Comparison of ENCODE assay signal across 8 cellular contexts in genomic region chr9:35035851-35036701, GRCh38. TPM values are rescaled to one million over a fixed set of nuclear protein-coding genes. Genes with fewer than 3 reads are reported as not detected.
DNase-seq lines count a peak whose midpoint lies in the region; ATAC-seq and TF ChIP-seq lines count a peak whose summit lies in the region.

No MANE protein-coding gene starts in this region.

- TF ChIP-seq CTCF in GM10248 (IDR thresholded peaks at IDR 0.05; ENCODE audit: control extremely low read depth, extremely low read depth, low read depth, missing control alignments) (no peak), heart left ventricle (IDR thresholded peaks at IDR 0.05) (no peak)

- intact Hi-C loops in heart left ventricle (cut with DNase I) = no loop called here

- no peak for TF ChIP-seq POLR2A in heart left ventricle (IDR thresholded peaks at IDR 0.05)

- CTCF ChIA-PET in GM10248 (lab: Yijun Ruan, JAX) (interaction anchor here (0.6 to 1.5 kb wide), 4 partner anchors 9 to 137 kb away, joined by 3 to 5 read pairs (median 4); no protein-coding TSS in a partner anchor), HEK293T (lab: Yijun Ruan, JAX) (no interaction called here)

- H3K9me3 ChIP-seq in heart left ventricle = no peaks in the 10 kb centered on the region

- H3K27ac ChIP-seq in heart left ventricle = peak overlapping the region in 5 of 12 donors; percentile 1 to 33 (median 28)

- H3K4me1 ChIP-seq in heart left ventricle = peaks cover 0 to 10% (median 3%) of the 10 kb centered on the region in 12 donors

- DNase-seq in GM10248 (ENCODE audit: extremely low spot score) = peak; percentile 33
- peak; percentile 52 to 62 for DNase-seq in activated T-cell treated with anti-CD3 and anti-CD28 coated beads, Interleukin-2, amount 50 U/mL, for 48 hours
- DNase-seq in heart left ventricle = peak; percentile 59 to 85 (median 70)
- peak; percentile 33 to 44 for DNase-seq in stimulated activated CD4-positive, alpha-beta T cell treated with anti-CD3 and anti-CD28 coated beads, Interleukin-4, amount 100 ng/mL, for 48 hours (ENCODE audit: low read depth in 2 of 2)
- DNase-seq in DMS153 (lab: John Stamatoyannopoulos, UW) = no peak
- DNase-seq in NCI-H1930 (lab: John Stamatoyannopoulos, UW) = no peak
- DNase-seq in HEK293T (ENCODE audit: extremely low spot score) = no peak

- peaks cover 0 to 57% (median 11%) of the 10 kb centered on the region in 9 donors for H3K36me3 ChIP-seq in heart left ventricle

- ATAC-seq in heart left ventricle = peak in 3 of 4 donors; percentile 76 to 81 (median 78)
- no peak for ATAC-seq in GM19455 (IDR thresholded peaks at IDR 0.05; ENCODE audit: unreplicated experiment)

- no peaks in the 10 kb centered on the region for H3K27me3 ChIP-seq in heart left ventricle

- POLR2A ChIA-PET in GM10248 (lab: Yijun Ruan, JAX) (interaction anchor here (1.0 kb wide), 1 partner anchor 27 kb away, joined by 3 read pairs; no protein-coding TSS in a partner anchor), HEK293T (lab: Yijun Ruan, JAX) (no interaction called here)

- peak overlapping the region in 11 of 12 donors; percentile 1 to 53 (median 43) for H3K4me3 ChIP-seq in heart left ventricle

- 40 to 55% (median 48%) methylated on average over 40 to 48 of the region's 48 CpGs for WGBS in heart left ventricle, 4 donors

TF ChIP-seq in HEK293T, 16 proteins besides CTCF, POLR2A, EP300 and RAD21:
- TF ChIP-seq FOXA1 (IDR thresholded peaks at IDR 0.05) (no peak), ZNF384 (IDR thresholded peaks at IDR 0.05) (no peak), SUZ12 (IDR thresholded peaks at IDR 0.05) (no peak), CTBP1 (IDR thresholded peaks at IDR 0.05; ENCODE audit: borderline replicate concordance) (no peak), HDGF (IDR thresholded peaks at IDR 0.05; ENCODE audit: borderline replicate concordance) (no peak), SP1 (IDR thresholded peaks at IDR 0.05) (no peak), PKNOX1 (IDR thresholded peaks at IDR 0.05) (no peak), NFRKB (IDR thresholded peaks at IDR 0.05) (no peak), FOXK2 (IDR thresholded peaks at IDR 0.05) (no peak)

RNA-seq across cellular contexts. Expression of gene VCP, which starts 36.3 kb away (rescaled TPM):
- total RNA-seq in heart left ventricle = 100 to 1,000 TPM; 221 to 411 (median 279) TPM
- polyA plus RNA-seq in heart left ventricle = 100 to 1,000 TPM; 107 to 251 TPM

RNA-seq across cellular contexts. Expression of gene FANCG, which starts 43.7 kb away (rescaled TPM):
- total RNA-seq in heart left ventricle = 10 to 100 TPM in 1 of 9 donors, 1 to 10 TPM in 7, under 1 TPM in 1; 0.71 to 11.8 (median 2.9) TPM
- polyA plus RNA-seq in heart left ventricle = 1 to 10 TPM; 2.3 to 3.4 TPM

RNA-seq across cellular contexts. Expression of gene DNAJB5, which starts 46.5 kb away (rescaled TPM):
- 100 to 1,000 TPM in 3 of 9 donors, 10 to 100 TPM in 6; 33.6 to 134 (median 88.5) TPM for total RNA-seq in heart left ventricle
- 100 to 1,000 TPM in 1 of 2 donors, 10 to 100 TPM in 1; 75.5 to 166 TPM for polyA plus RNA-seq in heart left ventricle

Comparison
In these comparisons a context has a peak if more than half of its experiments do, and no peak if none do; other contexts are left out.
1. DNase-seq: peak in GM10248 (single experiment), activated T-cell treated with anti-CD3 and anti-CD28 coated beads, Interleukin-2, amount 50 U/mL, for 48 hours (2 of 2), heart left ventricle (5 of 5) and stimulated activated CD4-positive, alpha-beta T cell treated with anti-CD3 and anti-CD28 coated beads, Interleukin-4, amount 100 ng/mL, for 48 hours (2 of 2); none in DMS153 (single experiment), NCI-H1930 (0 of 2) and HEK293T (single experiment).